Comparison of ENCODE assay signal across 9 cellular contexts in genomic region chr4:113049421-113050355, GRCh38. TPM values are rescaled to one million over a fixed set of nuclear protein-coding genes. Genes with fewer than 3 reads are reported as not detected.
DNase-seq lines count a peak whose midpoint lies in the region; ATAC-seq and TF ChIP-seq lines count a peak whose summit lies in the region.
"Had no signal": no experiment of that assay in that cellular context is flagged by ENCODE, and none has a peak within 500 bp of the region (broad histone marks: within the 10 kb centered on the region; RNA-seq: fewer than 3 reads in every experiment).

Gene ANK2 (plus strand): TSS chr4:113049653. CDS start chr4:113049729, 76 bp downstream.

- peaks cover 4 to 5% of the 10 kb centered on the region in 2 donors for H3K27me3 Mint-ChIP-seq in stimulated activated naive B cell treated with anti-CD40 and anti-IgM and Interleukin-4, amounts not matched to agents 10 μg/mL and 1 μg/mL and 100 μg/mL, for 72 hours
- peaks cover 2% of the 10 kb centered on the region for H3K27me3 Mint-ChIP-seq in activated CD8-positive, alpha-beta T cell treated with anti-CD3 and anti-CD28 coated beads, Interleukin-2, amount 10 ng/mL, durations not matched to agents 7 days and 5 days (ENCODE audit: low read depth)

- POLR2A ChIA-PET in activated CD8-positive, alpha-beta T cell treated with anti-CD3 and anti-CD28 coated beads, Interleukin-2, amount 10 ng/mL, durations not matched to agents 7 days and 5 days (lab: Charles Lee) = no interaction called here

- no peaks in the 10 kb centered on the region for H3K36me3 Mint-ChIP-seq in stimulated activated naive B cell treated with anti-CD40 and anti-IgM and Interleukin-4, amounts not matched to agents 10 μg/mL and 1 μg/mL and 100 μg/mL, for 72 hours
- H3K36me3 Mint-ChIP-seq in activated CD8-positive, alpha-beta T cell treated with anti-CD3 and anti-CD28 coated beads, Interleukin-2, amount 10 ng/mL, durations not matched to agents 7 days and 5 days (ENCODE audit: low read depth) = no peaks in the 10 kb centered on the region

- no peak within 1 kb of the TSS for H3K27ac Mint-ChIP-seq in stimulated activated naive B cell treated with anti-CD40 and anti-IgM and Interleukin-4, amounts not matched to agents 10 μg/mL and 1 μg/mL and 100 μg/mL, for 72 hours
- H3K27ac Mint-ChIP-seq in activated CD8-positive, alpha-beta T cell treated with anti-CD3 and anti-CD28 coated beads, Interleukin-2, amount 10 ng/mL, durations not matched to agents 7 days and 5 days = no peak within 1 kb of the TSS

- H3K4me1 Mint-ChIP-seq in stimulated activated naive B cell treated with anti-CD40 and anti-IgM and Interleukin-4, amounts not matched to agents 10 μg/mL and 1 μg/mL and 100 μg/mL, for 72 hours = no peaks in the 10 kb centered on the region
- peaks cover 2% of the 10 kb centered on the region for H3K4me1 Mint-ChIP-seq in activated CD8-positive, alpha-beta T cell treated with anti-CD3 and anti-CD28 coated beads, Interleukin-2, amount 10 ng/mL, durations not matched to agents 7 days and 5 days (ENCODE audit: low read depth)

- no peak for ATAC-seq in stimulated activated naive B cell treated with anti-CD40 and anti-IgM and Interleukin-4, amounts not matched to agents 10 μg/mL and 1 μg/mL and 100 μg/mL, for 72 hours (replicated peaks)
- no peak for ATAC-seq in GM21576 (IDR thresholded peaks at IDR 0.05; ENCODE audit: unreplicated experiment)
- ATAC-seq in activated CD8-positive, alpha-beta T cell treated with anti-CD3 and anti-CD28 coated beads, Interleukin-2, amount 10 ng/mL, durations not matched to agents 7 days and 5 days = no peak

- H3K9me3 Mint-ChIP-seq in stimulated activated naive B cell treated with anti-CD40 and anti-IgM and Interleukin-4, amounts not matched to agents 10 μg/mL and 1 μg/mL and 100 μg/mL, for 72 hours = peaks cover 0 to 2% of the 10 kb centered on the region in 2 donors
- H3K9me3 Mint-ChIP-seq in activated CD8-positive, alpha-beta T cell treated with anti-CD3 and anti-CD28 coated beads, Interleukin-2, amount 10 ng/mL, durations not matched to agents 7 days and 5 days (ENCODE audit: insufficient read depth) = no peaks in the 10 kb centered on the region

- CTCF ChIA-PET in activated CD8-positive, alpha-beta T cell treated with anti-CD3 and anti-CD28 coated beads, Interleukin-2, amount 10 ng/mL, durations not matched to agents 7 days and 5 days (lab: Charles Lee) = no interaction called here

- no peak within 1 kb of the TSS for H3K4me3 Mint-ChIP-seq in stimulated activated naive B cell treated with anti-CD40 and anti-IgM and Interleukin-4, amounts not matched to agents 10 μg/mL and 1 μg/mL and 100 μg/mL, for 72 hours
- H3K4me3 Mint-ChIP-seq in activated CD8-positive, alpha-beta T cell treated with anti-CD3 and anti-CD28 coated beads, Interleukin-2, amount 10 ng/mL, durations not matched to agents 7 days and 5 days = no peak within 1 kb of the TSS

- DNase-seq in NCI-H1436 treated with DMSO at 0.1 percent for 48 hours (lab: John Stamatoyannopoulos, UW) = peak; percentile 58
- peak in 54 of 58 donors; percentile 2 to 73 (median 41) for DNase-seq in anterior cingulate cortex (lab: John Stamatoyannopoulos, UW)
- peak; percentile 76 for DNase-seq in iPS-NIHi11 (ENCODE audit: low spot score)
- DNase-seq in stimulated activated naive B cell treated with anti-CD40 and anti-IgM and Interleukin-4, amounts not matched to agents 10 μg/mL and 1 μg/mL and 100 μg/mL, for 72 hours = no peak
- DNase-seq in activated CD8-positive, alpha-beta T cell treated with anti-CD3 and anti-CD28 coated beads, Interleukin-2, amount 10 ng/mL, durations not matched to agents 7 days and 5 days = no peak
- DNase-seq in activated CD4-positive, alpha-beta T cell treated with anti-CD3 and anti-CD28 coated beads, Interleukin-2, amount 50 U/mL, for 1 hour = no peak
- DNase-seq: effector memory CD4-positive, alpha-beta T cell had no signal

- no peak for TF ChIP-seq CTCF in subcutaneous adipose tissue (IDR thresholded peaks at IDR 0.05; ENCODE audit: low read depth)

RNA-seq across cellular contexts. Expression of gene ANK2, which starts in this region (rescaled TPM):
- total RNA-seq in subcutaneous adipose tissue = 100 to 1,000 TPM in 1 of 4 donors, 10 to 100 TPM in 3; 49.4 to 119 (median 72.9) TPM
- total RNA-seq in activated CD8-positive, alpha-beta T cell treated with anti-CD3 and anti-CD28 coated beads, Interleukin-2, amount 10 ng/mL, durations not matched to agents 7 days and 5 days = 1 to 10 TPM in 1 of 2 experiments, under 1 TPM in 1; 0.47 to 1.5 TPM

Comparison
In these comparisons a context has a peak if more than half of its experiments do, and no peak if none do; other contexts are left out.
1. RNA of gene ANK2 (total RNA-seq): 49.4 to 119 TPM in subcutaneous adipose tissue; 0.47 to 1.5 TPM in activated CD8-positive, alpha-beta T cell treated with anti-CD3 and anti-CD28 coated beads, Interleukin-2, amount 10 ng/mL, durations not matched to agents 7 days and 5 days; every median in the first group is over 10 times any median in the second.
2. DNase-seq: peak in NCI-H1436 treated with DMSO at 0.1 percent for 48 hours (single experiment), anterior cingulate cortex (54 of 58) and iPS-NIHi11 (single experiment); none in stimulated activated naive B cell treated with anti-CD40 and anti-IgM and Interleukin-4, amounts not matched to agents 10 μg/mL and 1 μg/mL and 100 μg/mL, for 72 hours (single experiment), activated CD8-positive, alpha-beta T cell treated with anti-CD3 and anti-CD28 coated beads, Interleukin-2, amount 10 ng/mL, durations not matched to agents 7 days and 5 days (single experiment) and activated CD4-positive, alpha-beta T cell treated with anti-CD3 and anti-CD28 coated beads, Interleukin-2, amount 50 U/mL, for 1 hour (single experiment).